Comparison of ENCODE assay signal across 8 cellular contexts in the genomic region with DNA sequence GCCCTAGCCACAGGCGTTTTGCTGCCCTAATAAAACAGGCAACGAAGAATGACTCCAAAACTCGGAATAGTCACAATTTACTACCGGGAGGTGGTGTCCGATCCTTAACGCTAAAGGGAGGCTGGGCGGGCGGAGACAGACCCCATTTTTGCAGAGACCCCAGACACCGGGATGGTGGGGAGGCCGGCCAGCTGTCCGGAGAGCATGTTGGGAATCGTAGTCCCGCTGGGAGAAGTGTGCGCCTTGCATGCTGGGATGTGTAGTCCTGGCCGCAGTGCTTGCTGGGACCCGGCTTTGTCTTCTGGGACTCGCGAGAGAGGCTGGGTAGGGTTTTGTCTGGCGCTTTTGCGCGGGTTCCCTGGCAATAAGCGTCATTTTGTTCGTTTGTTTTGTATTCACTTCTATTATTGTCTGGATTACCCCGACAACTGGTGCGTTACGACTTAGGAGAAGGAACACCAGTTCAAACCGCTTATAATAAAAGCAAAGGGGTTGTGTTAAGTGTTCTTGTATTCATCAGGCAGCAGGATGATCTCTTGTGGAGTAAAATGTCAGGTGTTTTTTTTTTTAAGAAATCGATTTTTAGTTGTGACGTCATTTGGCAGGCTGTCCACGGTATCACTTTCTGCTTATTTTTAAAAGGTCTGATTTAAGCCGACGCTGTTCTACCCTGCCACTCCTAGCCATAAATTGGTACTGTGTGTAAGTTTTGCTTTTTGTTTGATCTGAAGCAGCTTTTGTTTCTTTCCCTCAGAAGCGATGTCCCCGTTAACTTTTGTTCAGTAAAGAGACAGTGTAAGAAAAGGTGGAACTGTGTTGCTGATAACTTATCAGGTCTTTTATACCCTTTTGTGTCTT. TPM values are rescaled to one million over a fixed set of nuclear protein-coding genes. Genes with fewer than 3 reads are reported as not detected.
DNase-seq lines count a peak whose midpoint lies in the region; ATAC-seq and TF ChIP-seq lines count a peak whose summit lies in the region.

No MANE protein-coding gene starts in this region.

- CTCF ChIA-PET in CD4-positive, alpha-beta T cell (lab: Charles Lee), result interaction anchor here (2.9 kb wide), 1 partner anchor 38 kb away, joined by 17 read pairs; the partner anchor contains the start of gene B3GLCT

- no peaks in the 10 kb centered on the region for H3K9me3 Mint-ChIP-seq in CD4-positive, alpha-beta T cell

- 0 to 1% methylated on average over 34 of the region's 34 CpGs for WGBS in lower leg skin, 2 donors

- peak overlapping the region; percentile 98 for H3K27ac Mint-ChIP-seq in CD4-positive, alpha-beta T cell

- peak; percentile 81 for ATAC-seq in CD4-positive, alpha-beta T cell (ENCODE audit: poor library complexity)
- ATAC-seq in GM19438 (IDR thresholded peaks at IDR 0.05; ENCODE audit: low read depth, unreplicated experiment), result peak; percentile 79
- peak; percentile 83 for ATAC-seq in HG03571 (IDR thresholded peaks at IDR 0.05; ENCODE audit: unreplicated experiment)

- H3K4me1 Mint-ChIP-seq in CD4-positive, alpha-beta T cell (ENCODE audit: low read depth), result peaks cover 42% of the 10 kb centered on the region

- POLR2A ChIA-PET in CD4-positive, alpha-beta T cell (lab: Charles Lee), result interaction anchor here (0.6 to 5.6 kb wide), 6 partner anchors 10 to 1376 kb away, joined by 3 to 44 read pairs (median 6); partner anchors contain the start of genes B3GLCT, BRCA2, USPL1 and ZAR1L

- no peaks in the 10 kb centered on the region for H3K27me3 ChIP-seq in CD4-positive, alpha-beta T cell (ENCODE audit: control insufficient read depth, insufficient read depth, low read length)

- H3K27me3 Mint-ChIP-seq in CD4-positive, alpha-beta T cell, result no peaks in the 10 kb centered on the region

- no peaks in the 10 kb centered on the region for H3K9me3 ChIP-seq in CD4-positive, alpha-beta T cell (ENCODE audit: control insufficient read depth, low read length)

- H3K27ac ChIP-seq in CD4-positive, alpha-beta T cell (ENCODE audit: low read depth, low read length), result peak overlapping the region; percentile 94

- H3K4me3 ChIP-seq in lower leg skin (ENCODE audit: low read depth, poor library complexity, severe bottlenecking), result peak overlapping the region; percentile 95

- TF ChIP-seq POLR2A in lower leg skin (IDR thresholded peaks at IDR 0.05), result peak in 1 of 2 donors; percentile 14

- H3K4me3 Mint-ChIP-seq in CD4-positive, alpha-beta T cell, result peak overlapping the region; percentile 96

- TF ChIP-seq CTCF in CD4-positive, alpha-beta T cell (IDR thresholded peaks at IDR 0.05), result no peak
- TF ChIP-seq CTCF in lower leg skin (IDR thresholded peaks at IDR 0.05), result no peak

- peaks cover 49% of the 10 kb centered on the region for H3K36me3 Mint-ChIP-seq in CD4-positive, alpha-beta T cell (ENCODE audit: low read depth)

- intact Hi-C loops in CD4-positive, alpha-beta T cell (cut with DNase I, micrococcal nuclease), result loop anchor here (1.0 to 10.0 kb wide), 7 partner anchors 38 to 1265 kb away; partner anchors contain the start of genes N4BP2L1 (in 2 of the 2), BRCA2 (in 1 of the 2), HMGB1 (in 1 of the 2) and USPL1 (in 1 of the 2)
- intact Hi-C loops in lower leg skin (cut with DNase I; ENCODE audit: low total_unique reads), result no loop called here

- DNase-seq in CD4-positive, alpha-beta T cell, result peak; percentile 91 to 98 (median 92)
- peak; percentile 89 for DNase-seq in NCI-H774 (lab: John Stamatoyannopoulos, UW)
- DNase-seq in activated CD4-positive, alpha-beta T cell treated with anti-CD3 and anti-CD28 coated beads, Interleukin-2, amount 50 U/mL, for 48 hours, result peak; percentile 92 to 95
- DNase-seq in ecto neural progenitor cell (ENCODE audit: low spot score), result peak; percentile 96
- DNase-seq in lower leg skin (ENCODE audit: low spot score in 2 of 2), result peak; percentile 97 to 99
- DNase-seq in stimulated activated CD4-positive, alpha-beta T cell treated with anti-CD3 and anti-CD28 coated beads, Interleukin-4, amount 100 ng/mL, for 48 hours (ENCODE audit: low read depth in 2 of 2), result peak; percentile 80 to 89

RNA-seq across cellular contexts. Expression of gene HSPH1, which starts 0.7 kb away (rescaled TPM):
- 100 to 1,000 TPM; 226 to 238 TPM for total RNA-seq in CD4-positive, alpha-beta T cell
- 10 to 100 TPM; 21.6 to 29.3 (median 24.9) TPM for total RNA-seq in lower leg skin

RNA-seq across cellular contexts. Expression of gene B3GLCT, which starts 37.4 kb away (rescaled TPM):
- 1 to 10 TPM; 3.2 to 3.7 TPM for total RNA-seq in CD4-positive, alpha-beta T cell
- 1 to 10 TPM; 3.2 to 9.1 (median 6.2) TPM for total RNA-seq in lower leg skin

Comparison
In these comparisons a context has a peak if more than half of its experiments do, and no peak if none do; other contexts are left out.
1. Peak in every context shown above with its lines: DNase-seq, ATAC-seq, H3K4me3 ChIP-seq and H3K27ac ChIP-seq.
2. RNA of gene HSPH1, which starts 0.7 kb away (total RNA-seq): 226 to 238 TPM in CD4-positive, alpha-beta T cell; 21.6 to 29.3 TPM in lower leg skin; every median in the first group is over 4 times any median in the second.